In the genomic region with DNA sequence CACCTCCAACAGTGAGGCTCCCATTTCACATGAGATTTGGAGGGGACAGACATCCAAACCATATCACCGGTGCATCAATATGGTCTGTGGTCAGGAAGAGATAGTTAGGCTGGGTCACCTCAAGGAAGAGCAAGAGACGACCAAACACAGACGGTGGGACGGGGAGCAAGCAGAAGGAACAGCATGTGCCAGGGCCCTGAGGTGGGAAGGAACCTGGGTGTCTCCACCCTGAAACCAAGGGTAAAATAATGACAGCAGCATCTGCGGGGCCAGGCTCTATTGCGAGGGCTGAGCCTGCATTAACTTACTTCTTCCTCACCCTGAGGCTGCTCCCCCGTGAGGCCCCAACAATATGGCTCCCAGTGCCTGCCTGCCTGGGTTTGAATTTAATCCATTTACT, we compare ENCODE assay signal across 16 cellular contexts. TPM values are rescaled to one million over a fixed set of nuclear protein-coding genes. Genes with fewer than 3 reads are reported as not detected.
DNase-seq lines count a peak whose midpoint lies in the region; ATAC-seq, FAIRE-seq and TF ChIP-seq lines count a peak whose summit lies in the region.
"Had no signal": no experiment of that assay in that cellular context is flagged by ENCODE, and none has a peak within 500 bp of the region (broad histone marks: within the 10 kb centered on the region; RNA-seq: fewer than 3 reads in every experiment).

No MANE protein-coding gene starts in this region.

- ATAC-seq in K562 (no peak), mucosa of descending colon (no peak), upper lobe of right lung (no peak), PC-3 (no peak)
- ATAC-seq in activated CD4-positive, alpha-beta T cell treated with anti-CD3 and anti-CD28 coated beads for 36 hours, result no peak
- ATAC-seq in activated T-helper 17 cell treated with anti-CD3 and anti-CD28 coated beads, Interleukin-2, amount 50 U/mL, for 72 hours (replicated peaks), result no peak

- H3K4me3 Mint-ChIP-seq in activated CD4-positive, alpha-beta T cell treated with anti-CD3 and anti-CD28 coated beads for 36 hours, result no peak overlapping the region
- no peak overlapping the region for H3K4me3 Mint-ChIP-seq in activated T-helper 17 cell treated with anti-CD3 and anti-CD28 coated beads, Interleukin-2, amount 50 U/mL, for 72 hours
- H3K4me3 Mint-ChIP-seq: CD4-positive, CD25-positive, alpha-beta regulatory T cell had no signal

- H3K27ac ChIP-seq in HEK293 (ENCODE audit: extremely low read depth, low read depth, low read length), result no peak overlapping the region
- H3K27ac ChIP-seq in K562 (ENCODE audit: extremely low read depth, low read depth, low read length), result no peak overlapping the region
- H3K27ac ChIP-seq in upper lobe of right lung, result no peak overlapping the region
- no peak overlapping the region for H3K27ac ChIP-seq in PC-3 (ENCODE audit: low read length)
- H3K27ac ChIP-seq: BLaER1 treated with 17β-estradiol and CSF1 and Interleukin-3, amounts not matched to agents 10 nM and 100 nM had no signal

- no peak overlapping the region for H3K4me2 ChIP-seq in K562 (ENCODE audit: insufficient read depth, low read length)
- H3K4me2 ChIP-seq in PC-3 (ENCODE audit: low read length), result no peak overlapping the region
- H3K4me2 ChIP-seq: BLaER1 treated with 17β-estradiol and CSF1 and Interleukin-3, amounts not matched to agents 10 nM and 100 nM had no signal

- H3F3A ChIP-seq in PC-3 (ENCODE audit: low read length, unreplicated experiment), result no peaks in the 10 kb centered on the region

- no peak for TF ChIP-seq EP300 in K562 (IDR thresholded peaks at IDR 0.05; ENCODE audit: low read length)

- DNase-seq in K562 (ENCODE audit: extremely low read depth in 1 of 4, low spot score in 3 of 4) (no peak), mucosa of descending colon (peak in 2 of 3 donors; percentile 6 to 25), upper lobe of right lung (peak; percentile 16), PC-3 (no peak)
- no peak for DNase-seq in activated CD4-positive, alpha-beta T cell treated with anti-CD3 and anti-CD28 coated beads for 36 hours
- DNase-seq: ACHN; Calu3; CD4-positive, CD25-positive, alpha-beta regulatory T cell; DMS 273 treated with DMSO at 0.1 percent for 48 hours; HCEC 1CT had no signal

- CTCF ChIA-PET in HEK293 (lab: Yijun Ruan, JAX) (no interaction called here), K562 (lab: Yijun Ruan, JAX; ENCODE audit: low intra/inter-chr PET ratio) (no interaction called here), PC-3 (lab: Charles Lee) (no interaction called here)
- CTCF ChIA-PET in activated CD4-positive, alpha-beta T cell treated with anti-CD3 and anti-CD28 coated beads for 36 hours (lab: Charles Lee), result no interaction called here

- H3K9me3 Mint-ChIP-seq in activated CD4-positive, alpha-beta T cell treated with anti-CD3 and anti-CD28 coated beads for 36 hours (ENCODE audit: low read depth), result peaks cover 9% of the 10 kb centered on the region
- peaks cover 5% of the 10 kb centered on the region for H3K9me3 Mint-ChIP-seq in activated T-helper 17 cell treated with anti-CD3 and anti-CD28 coated beads, Interleukin-2, amount 50 U/mL, for 72 hours

- H3K4me1 ChIP-seq in HEK293 (ENCODE audit: control insufficient read depth, insufficient read depth, low read length) (no peaks in the 10 kb centered on the region), K562 (replicated peaks in 1 of 2; ENCODE audit: control insufficient read depth in 2 of 2, insufficient read depth in 2 of 2, low read length in 2 of 2) (peaks cover 9 to 12% of the 10 kb centered on the region in 2 experiments; a peak in 4 of 5 replicates), mucosa of descending colon (ENCODE audit: low read depth) (no peaks in the 10 kb centered on the region), upper lobe of right lung (no peaks in the 10 kb centered on the region), PC-3 (ENCODE audit: insufficient read depth, low read length) (no peaks in the 10 kb centered on the region)

- no peak for FAIRE-seq in K562 (lab: Jason Lieb, UNC)

- no peak overlapping the region for H3K27ac Mint-ChIP-seq in activated CD4-positive, alpha-beta T cell treated with anti-CD3 and anti-CD28 coated beads for 36 hours
- H3K27ac Mint-ChIP-seq in activated T-helper 17 cell treated with anti-CD3 and anti-CD28 coated beads, Interleukin-2, amount 50 U/mL, for 72 hours, result no peak overlapping the region

- H4K20me1 ChIP-seq in K562 (replicated peaks; ENCODE audit: control insufficient read depth, insufficient read depth, low read length), result no peaks in the 10 kb centered on the region
- H4K20me1 ChIP-seq in PC-3 (ENCODE audit: low read length), result no peaks in the 10 kb centered on the region
- H4K20me1 ChIP-seq: BLaER1 treated with 17β-estradiol and CSF1 and Interleukin-3, amounts not matched to agents 10 nM and 100 nM had no signal

- H3K79me2 ChIP-seq in K562 (ENCODE audit: control insufficient read depth, insufficient read depth, low read length) (no peaks in the 10 kb centered on the region), PC-3 (ENCODE audit: low read length) (no peaks in the 10 kb centered on the region)

- BruUV-seq in K562 (replicated peaks; lab: Mats Ljungman, UMichigan), result no TSS peak
- BruUV-seq in PC-3 (replicated peaks; lab: Mats Ljungman, UMichigan), result no TSS peak

- TF ChIP-seq RAD21 in K562 (CRISPR knock-in tag; conservative IDR thresholded peaks at IDR 0.05 in 1 of 2, IDR thresholded peaks at IDR 0.05 in 1 of 2), result no peak

- H3K36me3 Mint-ChIP-seq in activated CD4-positive, alpha-beta T cell treated with anti-CD3 and anti-CD28 coated beads for 36 hours (ENCODE audit: low read depth), result no peaks in the 10 kb centered on the region
- H3K36me3 Mint-ChIP-seq in activated T-helper 17 cell treated with anti-CD3 and anti-CD28 coated beads, Interleukin-2, amount 50 U/mL, for 72 hours (ENCODE audit: low read depth), result no peaks in the 10 kb centered on the region
- H3K36me3 Mint-ChIP-seq: CD4-positive, CD25-positive, alpha-beta regulatory T cell had no signal

- POLR2A ChIA-PET in HEK293 (lab: Yijun Ruan, JAX) (no interaction called here), K562 (lab: Yijun Ruan, JAX) (interaction anchor here (0.6 to 0.7 kb wide), 2 partner anchors 215 to 1046 kb away, joined by 3 read pairs; no protein-coding TSS in a partner anchor), PC-3 (lab: Charles Lee; ENCODE audit: unreplicated experiment) (no interaction called here)
- POLR2A ChIA-PET in activated CD4-positive, alpha-beta T cell treated with anti-CD3 and anti-CD28 coated beads for 36 hours (lab: Charles Lee), result no interaction called here

- no peaks in the 10 kb centered on the region for H3K9me2 ChIP-seq in PC-3 (replicated peaks; ENCODE audit: low read length)

- H3K9me1 ChIP-seq in K562 (ENCODE audit: control insufficient read depth, insufficient read depth, low read length), result no peaks in the 10 kb centered on the region

- H3K9me3 ChIP-seq in HEK293 (ENCODE audit: control insufficient read depth, insufficient read depth, low read depth, low read length) (no peaks in the 10 kb centered on the region), K562 (replicated peaks; ENCODE audit: control insufficient read depth, insufficient read depth, low read depth, low read length) (peaks cover 4% of the 10 kb centered on the region; the same call in 1 of the 2 replicates), mucosa of descending colon (peaks cover 7% of the 10 kb centered on the region), upper lobe of right lung (no peaks in the 10 kb centered on the region), PC-3 (ENCODE audit: low read length) (no peaks in the 10 kb centered on the region)

- TF ChIP-seq CTCF in HEK293 (tag by site-specific recombination; IDR thresholded peaks at IDR 0.05), result no peak
- TF ChIP-seq CTCF in K562 (IDR thresholded peaks at IDR 0.05 in 2 of 3, conservative IDR thresholded peaks at IDR 0.05 in 1 of 3; ENCODE audit: insufficient read depth in 2 of 3, low read depth in 1 of 3, low read length in 3 of 3), result no peak
- TF ChIP-seq CTCF in mucosa of descending colon (IDR thresholded peaks at IDR 0.05), result no peak
- no peak for TF ChIP-seq CTCF in upper lobe of right lung (IDR thresholded peaks at IDR 0.05)
- no peak for TF ChIP-seq CTCF in PC-3 (conservative IDR thresholded peaks at IDR 0.05; ENCODE audit: low read depth, low read length)

- H3K4me3 ChIP-seq in HEK293 (ENCODE audit: low read depth, low read length) (no peak overlapping the region), K562 (no peak overlapping the region), mucosa of descending colon (no peak overlapping the region), upper lobe of right lung (no peak overlapping the region), PC-3 (ENCODE audit: low read length) (no peak overlapping the region)
- H3K4me3 ChIP-seq: BLaER1 treated with 17β-estradiol and CSF1 and Interleukin-3, amounts not matched to agents 10 nM and 100 nM had no signal

- in situ Hi-C loops in K562 (cut with MboI), result no loop called here

- intact Hi-C loops in K562 (cut with micrococcal nuclease), result no loop called here
- intact Hi-C loops in mucosa of descending colon (cut with DNase I, micrococcal nuclease), result no loop called here
- intact Hi-C loops in upper lobe of right lung (cut with DNase I), result no loop called here
- intact Hi-C loops in activated CD4-positive, alpha-beta T cell treated with anti-CD3 and anti-CD28 coated beads for 36 hours (cut with DNase I, micrococcal nuclease), result no loop called here
- intact Hi-C loops in PC-3 (cut with micrococcal nuclease), result no loop called here

- TF ChIP-seq POLR2A in K562 (conservative IDR thresholded peaks at IDR 0.05), result no peak

- H2AFZ ChIP-seq in K562 (ENCODE audit: low read depth, low read length) (no peak overlapping the region), PC-3 (ENCODE audit: low read length) (no peak overlapping the region)

- H3K27me3 ChIP-seq in K562 (ENCODE audit: control insufficient read depth in 2 of 2, insufficient read depth in 2 of 2, low read length in 2 of 2) (peaks cover 4 to 53% of the 10 kb centered on the region in 2 experiments; a peak in 4 of 5 replicates), upper lobe of right lung (peaks cover 6% of the 10 kb centered on the region), PC-3 (ENCODE audit: low read length) (no peaks in the 10 kb centered on the region)
- H3K27me3 ChIP-seq: BLaER1 treated with 17β-estradiol and CSF1 and Interleukin-3, amounts not matched to agents 10 nM and 100 nM had no signal

- H3K9ac ChIP-seq in K562 (ENCODE audit: insufficient read depth in 1 of 2, low read depth in 2 of 2, low read length in 2 of 2) (no peak overlapping the region), PC-3 (ENCODE audit: low read length) (no peak overlapping the region)
- H3K9ac ChIP-seq: BLaER1 treated with 17β-estradiol and CSF1 and Interleukin-3, amounts not matched to agents 10 nM and 100 nM had no signal

- 3% methylated on average over 7 of the region's 7 CpGs for WGBS in K562 (ENCODE audit: insufficient coverage, low coverage, missing lambda C conversion rate)

- H3K27me3 Mint-ChIP-seq in activated CD4-positive, alpha-beta T cell treated with anti-CD3 and anti-CD28 coated beads for 36 hours, result peaks cover 10% of the 10 kb centered on the region
- H3K27me3 Mint-ChIP-seq in activated T-helper 17 cell treated with anti-CD3 and anti-CD28 coated beads, Interleukin-2, amount 50 U/mL, for 72 hours, result peaks cover 33% of the 10 kb centered on the region

- H3K36me3 ChIP-seq in HEK293 (ENCODE audit: control insufficient read depth in 2 of 2, insufficient read depth in 1 of 2, low read length in 2 of 2), result no peaks in the 10 kb centered on the region
- H3K36me3 ChIP-seq in K562 (ENCODE audit: control insufficient read depth, insufficient read depth, low read length), result no peaks in the 10 kb centered on the region
- H3K36me3 ChIP-seq in mucosa of descending colon (ENCODE audit: low read depth), result no peaks in the 10 kb centered on the region
- no peaks in the 10 kb centered on the region for H3K36me3 ChIP-seq in upper lobe of right lung
- no peaks in the 10 kb centered on the region for H3K36me3 ChIP-seq in PC-3 (ENCODE audit: low read depth, low read length)
- H3K36me3 ChIP-seq: BLaER1 treated with 17β-estradiol and CSF1 and Interleukin-3, amounts not matched to agents 10 nM and 100 nM had no signal

- no peaks in the 10 kb centered on the region for H3K4me1 Mint-ChIP-seq in activated CD4-positive, alpha-beta T cell treated with anti-CD3 and anti-CD28 coated beads for 36 hours
- H3K4me1 Mint-ChIP-seq in activated T-helper 17 cell treated with anti-CD3 and anti-CD28 coated beads, Interleukin-2, amount 50 U/mL, for 72 hours, result no peaks in the 10 kb centered on the region
- H3K4me1 Mint-ChIP-seq: CD4-positive, CD25-positive, alpha-beta regulatory T cell had no signal

RNA-seq across cellular contexts. Expression of a gene that starts 8.9 kb away (rescaled TPM):
- 205 and 513 TPM in 2 replicates for total RNA-seq in K562 (2011; cell fraction: chromatin; rRNA removed; ENCODE audit: low replicate concordance)
- total RNA-seq in K562 (2011; cell fraction: nucleolus; rRNA removed), result 438 and 448 TPM in 2 replicates
- 292 and 307 TPM in 2 replicates for total RNA-seq in K562 (2011; cell fraction: nucleoplasm; rRNA removed)
- total RNA-seq in K562 (2014; rRNA removed), result 61.3 and 77.8 TPM in 2 replicates
- total RNA-seq in K562 (2014; rRNA removed; fragmentation: Illumina TruSeq; extraction: Trizol), result 41.5 and 43.6 TPM in 2 replicates
- 41.7 and 43.7 TPM in 2 replicates for total RNA-seq in K562 (2015; rRNA removed; fragmentation: Illumina TruSeq; extraction: Trizol)
- total RNA-seq in K562 (2021), result 113 and 121 TPM in 2 replicates
- 112 and 157 TPM in 2 replicates for polyA plus RNA-seq in K562 (2011; rRNA removed)
- 149 and 221 TPM in 2 replicates for polyA plus RNA-seq in K562 (2011; cell fraction: cytosol; rRNA removed)
- polyA plus RNA-seq in K562 (2011; cell fraction: nucleus; rRNA removed), result 780 and 951 TPM in 2 replicates
- 109 and 148 TPM in 2 replicates for polyA plus RNA-seq in K562 (2012)
- polyA plus RNA-seq in K562 (2014; fragmentation: Illumina TruSeq; extraction: Trizol), result 76.1 and 104 TPM in 2 replicates
- 10 to 100 TPM; 12.1 to 21.0 TPM for polyA plus RNA-seq in K562 (2014; fragmentation: Nextera tagmentation; extraction: Ambion mirVana)
- polyA plus RNA-seq in K562 (2014; rRNA removed), result 106 and 107 TPM in 2 replicates
- 23.0 and 37.7 TPM in 2 replicates for polyA minus RNA-seq in K562 (2011; rRNA and poly(A)+ RNA removed)
- 26.8 and 31.8 TPM in 2 replicates for polyA minus RNA-seq in K562 (2011; cell fraction: cytosol; rRNA and poly(A)+ RNA removed)
- polyA minus RNA-seq in K562 (2011; cell fraction: nucleus; rRNA and poly(A)+ RNA removed), result 53.4 and 78.8 TPM in 2 replicates
- 1 to 10 TPM in 1 of 3 donors, under 1 TPM in 2; 0.51 to 4.1 (median 0.58) TPM for total RNA-seq in mucosa of descending colon
- total RNA-seq in upper lobe of right lung, result 17.1 TPM
- under 1 TPM; 0.69 to 0.71 TPM for total RNA-seq in activated CD4-positive, alpha-beta T cell treated with anti-CD3 and anti-CD28 coated beads for 36 hours
- total RNA-seq in PC-3 (2014; rRNA removed), result not detected in 2 replicates
- total RNA-seq in activated T-helper 17 cell treated with anti-CD3 and anti-CD28 coated beads, Interleukin-2, amount 50 U/mL, for 72 hours, result 1 to 10 TPM; 1.2 to 4.8 TPM
- total RNA-seq: A172; Calu3; CD4-positive, CD25-positive, alpha-beta regulatory T cell; Daoy; H4 had no signal

RNA-seq across cellular contexts. Expression of a gene that starts 9.9 kb away (rescaled TPM):
- not detected in 2 replicates for total RNA-seq in K562 (2011; cell fraction: chromatin; rRNA removed; ENCODE audit: low replicate concordance)
- not detected in 2 replicates for total RNA-seq in K562 (2011; cell fraction: nucleolus; rRNA removed)
- not detected in 2 replicates for total RNA-seq in K562 (2011; cell fraction: nucleoplasm; rRNA removed)
- not detected in 2 replicates for total RNA-seq in K562 (2014; rRNA removed)
- total RNA-seq in K562 (2014; rRNA removed; fragmentation: Illumina TruSeq; extraction: Trizol), result not detected in 2 replicates
- total RNA-seq in K562 (2015; rRNA removed; fragmentation: Illumina TruSeq; extraction: Trizol), result not detected in 2 replicates
- not detected in 2 replicates for total RNA-seq in K562 (2021)
- not detected in 2 replicates for polyA plus RNA-seq in K562 (2011; rRNA removed)
- not detected in 2 replicates for polyA plus RNA-seq in K562 (2011; cell fraction: cytosol; rRNA removed)
- polyA plus RNA-seq in K562 (2011; cell fraction: nucleus; rRNA removed), result not detected in 2 replicates
- not detected in 2 replicates for polyA plus RNA-seq in K562 (2012)
- not detected in 2 replicates for polyA plus RNA-seq in K562 (2014; fragmentation: Illumina TruSeq; extraction: Trizol)
- polyA plus RNA-seq in K562 (2014; fragmentation: Nextera tagmentation; extraction: Ambion mirVana), result not detected
- not detected in 2 replicates for polyA plus RNA-seq in K562 (2014; rRNA removed)
- 0.18 TPM in 1 of 2 replicates, not detected in the other for polyA minus RNA-seq in K562 (2011; rRNA and poly(A)+ RNA removed)
- polyA minus RNA-seq in K562 (2011; cell fraction: cytosol; rRNA and poly(A)+ RNA removed), result not detected in 2 replicates
- not detected in 2 replicates for polyA minus RNA-seq in K562 (2011; cell fraction: nucleus; rRNA and poly(A)+ RNA removed)
- not detected for total RNA-seq in mucosa of descending colon
- not detected for total RNA-seq in upper lobe of right lung
- not detected for total RNA-seq in activated CD4-positive, alpha-beta T cell treated with anti-CD3 and anti-CD28 coated beads for 36 hours
- not detected in 2 replicates for total RNA-seq in PC-3 (2014; rRNA removed)
- not detected for total RNA-seq in activated T-helper 17 cell treated with anti-CD3 and anti-CD28 coated beads, Interleukin-2, amount 50 U/mL, for 72 hours
- total RNA-seq: A172; Calu3; CD4-positive, CD25-positive, alpha-beta regulatory T cell; Daoy; H4 had no signal
- polyA plus RNA-seq: CD4-positive, CD25-positive, alpha-beta regulatory T cell had no signal

RNA-seq across cellular contexts. Expression of a gene that starts 20.8 kb away (rescaled TPM):
- total RNA-seq in K562 (2011; cell fraction: chromatin; rRNA removed; ENCODE audit: low replicate concordance), result not detected in 2 replicates
- not detected in 2 replicates for total RNA-seq in K562 (2011; cell fraction: nucleolus; rRNA removed)
- total RNA-seq in K562 (2011; cell fraction: nucleoplasm; rRNA removed), result not detected in 2 replicates
- total RNA-seq in K562 (2014; rRNA removed), result not detected in 2 replicates
- not detected in 2 replicates for total RNA-seq in K562 (2014; rRNA removed; fragmentation: Illumina TruSeq; extraction: Trizol)
- not detected in 2 replicates for total RNA-seq in K562 (2015; rRNA removed; fragmentation: Illumina TruSeq; extraction: Trizol)
- not detected in 2 replicates for total RNA-seq in K562 (2021)
- not detected in 2 replicates for polyA plus RNA-seq in K562 (2011; rRNA removed)
- not detected in 2 replicates for polyA plus RNA-seq in K562 (2011; cell fraction: cytosol; rRNA removed)
- not detected in 2 replicates for polyA plus RNA-seq in K562 (2011; cell fraction: nucleus; rRNA removed)
- 0.06 TPM in 1 of 2 replicates, not detected in the other for polyA plus RNA-seq in K562 (2012)
- polyA plus RNA-seq in K562 (2014; fragmentation: Illumina TruSeq; extraction: Trizol), result not detected in 2 replicates
- not detected for polyA plus RNA-seq in K562 (2014; fragmentation: Nextera tagmentation; extraction: Ambion mirVana)
- polyA plus RNA-seq in K562 (2014; rRNA removed), result not detected in 2 replicates
- not detected in 2 replicates for polyA minus RNA-seq in K562 (2011; rRNA and poly(A)+ RNA removed)
- not detected in 2 replicates for polyA minus RNA-seq in K562 (2011; cell fraction: cytosol; rRNA and poly(A)+ RNA removed)
- polyA minus RNA-seq in K562 (2011; cell fraction: nucleus; rRNA and poly(A)+ RNA removed), result not detected in 2 replicates
- total RNA-seq in mucosa of descending colon, result not detected
- not detected for total RNA-seq in upper lobe of right lung
- total RNA-seq in activated CD4-positive, alpha-beta T cell treated with anti-CD3 and anti-CD28 coated beads for 36 hours, result not detected
- total RNA-seq in PC-3 (2014; rRNA removed), result 0.11 TPM in 1 of 2 replicates, not detected in the other
- total RNA-seq in activated T-helper 17 cell treated with anti-CD3 and anti-CD28 coated beads, Interleukin-2, amount 50 U/mL, for 72 hours, result not detected
- total RNA-seq: CD4-positive, CD25-positive, alpha-beta regulatory T cell; Daoy had no signal
- polyA plus RNA-seq: CD4-positive, CD25-positive, alpha-beta regulatory T cell had no signal

RNA-seq across cellular contexts. Expression of a gene that starts 21.9 kb away (rescaled TPM):
- 1.4 TPM in 1 of 2 replicates, not detected in the other for total RNA-seq in K562 (2011; cell fraction: chromatin; rRNA removed; ENCODE audit: low replicate concordance)
- total RNA-seq in K562 (2011; cell fraction: nucleolus; rRNA removed), result 0.83 TPM in 1 of 2 replicates, not detected in the other
- not detected in 2 replicates for total RNA-seq in K562 (2011; cell fraction: nucleoplasm; rRNA removed)
- total RNA-seq in K562 (2014; rRNA removed) (0.24 TPM in 1 of 2 replicates, not detected in the other), K562 (2014; rRNA removed; fragmentation: Illumina TruSeq; extraction: Trizol) (not detected in 2 replicates), K562 (2015; rRNA removed; fragmentation: Illumina TruSeq; extraction: Trizol) (0.25 TPM in 1 of 2 replicates, not detected in the other), K562 (2021) (0.35 and 0.40 TPM in 2 replicates), mucosa of descending colon (10 to 100 TPM in 2 of 3 donors, 1 to 10 TPM in 1; 6.8 to 40.7 (median 24.3) TPM), upper lobe of right lung (not detected), PC-3 (2014; rRNA removed) (8.6 and 17.0 TPM in 2 replicates)
- polyA plus RNA-seq in K562 (2011; rRNA removed) (0.43 and 0.58 TPM in 2 replicates), K562 (2014; fragmentation: Illumina TruSeq; extraction: Trizol) (0.40 TPM in 1 of 2 replicates, not detected in the other), K562 (2014; fragmentation: Nextera tagmentation; extraction: Ambion mirVana) (not detected), K562 (2014; rRNA removed) (0.33 and 0.49 TPM in 2 replicates)
- polyA plus RNA-seq in K562 (2011; cell fraction: cytosol; rRNA removed), result 0.40 and 0.46 TPM in 2 replicates
- 1.2 and 1.5 TPM in 2 replicates for polyA plus RNA-seq in K562 (2011; cell fraction: nucleus; rRNA removed)
- 0.87 and 2.6 TPM in 2 replicates for polyA plus RNA-seq in K562 (2012)
- polyA minus RNA-seq in K562 (2011; rRNA and poly(A)+ RNA removed), result 0.45 TPM in 1 of 2 replicates, not detected in the other
- polyA minus RNA-seq in K562 (2011; cell fraction: cytosol; rRNA and poly(A)+ RNA removed), result not detected in 2 replicates
- 0.56 and 0.67 TPM in 2 replicates for polyA minus RNA-seq in K562 (2011; cell fraction: nucleus; rRNA and poly(A)+ RNA removed)
- 1 to 10 TPM in 1 of 2 experiments, under 1 TPM in 1; 0.65 to 1.2 TPM for total RNA-seq in activated CD4-positive, alpha-beta T cell treated with anti-CD3 and anti-CD28 coated beads for 36 hours
- total RNA-seq in activated T-helper 17 cell treated with anti-CD3 and anti-CD28 coated beads, Interleukin-2, amount 50 U/mL, for 72 hours, result 1 to 10 TPM; 4.0 to 5.7 TPM
- total RNA-seq: CD4-positive, CD25-positive, alpha-beta regulatory T cell had no signal

RNA-seq across cellular contexts. Expression of a gene that starts 31.1 kb away (rescaled TPM):
- 7.2 and 24.7 TPM in 2 replicates for total RNA-seq in K562 (2011; cell fraction: chromatin; rRNA removed; ENCODE audit: low replicate concordance)
- 37.5 and 47.0 TPM in 2 replicates for total RNA-seq in K562 (2011; cell fraction: nucleolus; rRNA removed)
- 31.9 and 34.9 TPM in 2 replicates for total RNA-seq in K562 (2011; cell fraction: nucleoplasm; rRNA removed)
- total RNA-seq in K562 (2014; rRNA removed) (285 and 395 TPM in 2 replicates), K562 (2014; rRNA removed; fragmentation: Illumina TruSeq; extraction: Trizol) (29.4 and 63.2 TPM in 2 replicates), K562 (2015; rRNA removed; fragmentation: Illumina TruSeq; extraction: Trizol) (219 and 223 TPM in 2 replicates), K562 (2021) (237 and 268 TPM in 2 replicates), mucosa of descending colon (100 to 1,000 TPM; 231 to 296 (median 285) TPM), upper lobe of right lung (179 TPM), PC-3 (2014; rRNA removed) (203 and 289 TPM in 2 replicates)
- polyA plus RNA-seq in K562 (2011; rRNA removed) (206 and 220 TPM in 2 replicates), K562 (2014; fragmentation: Illumina TruSeq; extraction: Trizol) (180 and 344 TPM in 2 replicates), K562 (2014; fragmentation: Nextera tagmentation; extraction: Ambion mirVana) (100 to 1,000 TPM; 764 to 791 TPM), K562 (2014; rRNA removed) (298 and 313 TPM in 2 replicates)
- 693 and 1,390 TPM in 2 replicates for polyA plus RNA-seq in K562 (2011; cell fraction: cytosol; rRNA removed)
- 132 and 211 TPM in 2 replicates for polyA plus RNA-seq in K562 (2011; cell fraction: nucleus; rRNA removed)
- polyA plus RNA-seq in K562 (2012), result 297 and 487 TPM in 2 replicates
- polyA minus RNA-seq in K562 (2011; rRNA and poly(A)+ RNA removed), result 34.5 and 73.6 TPM in 2 replicates
- 64.8 and 95.8 TPM in 2 replicates for polyA minus RNA-seq in K562 (2011; cell fraction: cytosol; rRNA and poly(A)+ RNA removed)
- 15.5 and 22.3 TPM in 2 replicates for polyA minus RNA-seq in K562 (2011; cell fraction: nucleus; rRNA and poly(A)+ RNA removed)
- 100 to 1,000 TPM; 268 to 269 TPM for total RNA-seq in activated CD4-positive, alpha-beta T cell treated with anti-CD3 and anti-CD28 coated beads for 36 hours
- total RNA-seq in activated T-helper 17 cell treated with anti-CD3 and anti-CD28 coated beads, Interleukin-2, amount 50 U/mL, for 72 hours, result 100 to 1,000 TPM; 160 to 280 TPM

Comparison
In these comparisons a context has a peak if more than half of its experiments do, and no peak if none do; other contexts are left out.
1. DNase-seq: peak in mucosa of descending colon (2 of 3) and upper lobe of right lung (single experiment); none in K562 (0 of 4), activated CD4-positive, alpha-beta T cell treated with anti-CD3 and anti-CD28 coated beads for 36 hours (single experiment) and PC-3 (single experiment).